Comparison of ENCODE assay signal across 8 cellular contexts in the genomic region with DNA sequence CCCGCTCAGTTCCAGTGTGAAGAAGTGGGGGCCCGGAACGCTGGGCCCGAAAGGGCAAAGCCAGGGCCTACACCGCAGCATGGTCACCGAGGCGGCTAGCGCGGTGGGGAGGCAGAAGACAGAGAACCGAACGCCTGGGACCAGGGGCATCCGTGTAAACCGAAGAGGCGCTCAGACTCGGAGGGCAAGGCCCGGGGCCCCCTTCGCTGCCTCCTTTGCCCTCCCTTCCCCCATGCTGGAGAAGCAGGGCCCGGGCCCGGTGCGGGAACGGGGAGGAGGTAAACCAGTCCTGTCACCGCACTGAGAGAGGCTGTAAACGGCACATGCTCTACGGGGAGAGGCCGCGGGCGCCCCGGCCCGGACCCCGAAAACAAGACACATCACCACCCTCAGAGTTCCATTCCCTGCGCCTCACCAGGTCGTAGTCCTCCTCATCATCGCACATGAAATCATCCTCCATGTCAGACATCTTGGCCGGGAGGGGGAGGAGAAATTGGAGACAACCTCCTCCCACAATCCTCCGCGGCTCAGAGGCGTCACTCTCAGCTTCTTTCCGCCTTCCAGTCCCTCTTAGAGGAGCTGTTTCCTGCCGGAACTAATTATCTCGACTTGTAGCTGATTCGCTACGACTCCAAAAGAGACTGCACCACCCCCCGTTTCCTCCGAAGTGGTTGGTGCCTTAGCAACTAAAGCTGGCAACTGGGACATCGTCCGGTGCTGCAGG. TPM values are rescaled to one million over a fixed set of nuclear protein-coding genes. Genes with fewer than 3 reads are reported as not detected.
DNase-seq lines count a peak whose midpoint lies in the region; ATAC-seq and TF ChIP-seq lines count a peak whose summit lies in the region.

Gene COPS2 (minus strand): TSS at position 490 of the 724 bp plus-strand sequence. CDS start 21 bp downstream, at position 469.

- peak within 1 kb of the TSS; percentile 83 for H3K4me3 ChIP-seq in CD8-positive, alpha-beta T cell (ENCODE audit: low read depth, low read length)
- H3K4me3 ChIP-seq in lung, result peak within 1 kb of the TSS; percentile 95

- H3K27me3 Mint-ChIP-seq in CD8-positive, alpha-beta T cell (ENCODE audit: low read depth), result no peaks in the 10 kb centered on the region

- intact Hi-C loops in CD8-positive, alpha-beta T cell (cut with DNase I, micrococcal nuclease), result loop anchor here (1.0 to 10.0 kb wide), 13 partner anchors 15 to 1753 kb away; partner anchors contain the start of genes AP4E1 (in 2 of the 2), CEP152 (in 2 of the 2), EID1 (in 2 of the 2) and GALK2 (in 2 of the 2)

- TF ChIP-seq CTCF in CD8-positive, alpha-beta T cell (IDR thresholded peaks at IDR 0.05), result no peak
- no peak for TF ChIP-seq CTCF in lung (IDR thresholded peaks at IDR 0.05; ENCODE audit: control extremely low read depth, extremely low read depth)

- H3K36me3 Mint-ChIP-seq in CD8-positive, alpha-beta T cell, result peaks cover 13% of the 10 kb centered on the region

- no peaks in the 10 kb centered on the region for H3K36me3 ChIP-seq in CD8-positive, alpha-beta T cell (ENCODE audit: insufficient read depth, low read length)
- H3K36me3 ChIP-seq in lung (ENCODE audit: control insufficient read depth in 2 of 2, insufficient read depth in 2 of 2, low read length in 2 of 2), result no peaks in the 10 kb centered on the region

- ATAC-seq in CD8-positive, alpha-beta T cell, result peak; percentile 94
- ATAC-seq in GM19467 (IDR thresholded peaks at IDR 0.05; ENCODE audit: unreplicated experiment) (peak; percentile 93), lung (ENCODE audit: insufficient read depth, low FRiP score) (peak; percentile 97)

- H3K27me3 ChIP-seq in CD8-positive, alpha-beta T cell (ENCODE audit: insufficient read depth, low read length), result no peaks in the 10 kb centered on the region
- no peaks in the 10 kb centered on the region for H3K27me3 ChIP-seq in lung (ENCODE audit: control insufficient read depth, insufficient read depth)

- DNase-seq in CD8-positive, alpha-beta T cell, result peak; percentile 84 to 94 (median 90)
- DNase-seq in HS-27A (ENCODE audit: low read depth) (peak; percentile 98), NK-92 (lab: John Stamatoyannopoulos, UW; ENCODE audit: unreplicated experiment) (peak; percentile 69), lung (ENCODE audit: low spot score) (peak; percentile 95)
- peak; percentile 93 for DNase-seq in activated CD8-positive, alpha-beta memory T cell treated with anti-CD3 and anti-CD28 coated beads for 24 hours
- peak; percentile 87 for DNase-seq in effector CD8-positive, alpha-beta T cell (lab: John Stamatoyannopoulos, UW)
- peak; percentile 70 to 87 (median 86) for DNase-seq in stimulated activated CD4-positive, alpha-beta T cell treated with anti-CD3 and anti-CD28 coated beads, TNF-alpha, amount 100 ng/mL, for 4 hours (ENCODE audit: low read depth in 3 of 3)

- H3K27ac ChIP-seq in CD8-positive, alpha-beta T cell (ENCODE audit: low read depth, low read length), result peak within 1 kb of the TSS; percentile 83
- H3K27ac ChIP-seq in lung (ENCODE audit: low read depth in 1 of 2, low read length in 1 of 2), result peak within 1 kb of the TSS; percentile 75 to 96

- no peaks in the 10 kb centered on the region for H3K9me3 Mint-ChIP-seq in CD8-positive, alpha-beta T cell

- no peaks in the 10 kb centered on the region for H3K9me3 ChIP-seq in CD8-positive, alpha-beta T cell (ENCODE audit: low read length)
- no peaks in the 10 kb centered on the region for H3K9me3 ChIP-seq in lung (ENCODE audit: control insufficient read depth in 2 of 2, insufficient read depth in 1 of 2, low read length in 1 of 2)

- H3K4me1 Mint-ChIP-seq in CD8-positive, alpha-beta T cell (ENCODE audit: low read depth), result peaks cover 55% of the 10 kb centered on the region

- H3K4me1 ChIP-seq in CD8-positive, alpha-beta T cell (ENCODE audit: insufficient read depth, low read length), result peaks cover 36% of the 10 kb centered on the region
- H3K4me1 ChIP-seq in lung (ENCODE audit: control insufficient read depth in 2 of 2, insufficient read depth in 2 of 2, low read length in 2 of 2), result peaks cover 2 to 8% of the 10 kb centered on the region in 2 donors

- CTCF ChIA-PET in CD8-positive, alpha-beta T cell (lab: Charles Lee), result interaction anchor here (0.6 to 2.3 kb wide), 4 partner anchors 10 to 19 kb away, joined by 3 to 8 read pairs (median 4); partner anchors contain the start of gene GALK2

- H3K4me3 Mint-ChIP-seq in CD8-positive, alpha-beta T cell, result peak within 1 kb of the TSS; percentile 99

- POLR2A ChIA-PET in CD8-positive, alpha-beta T cell (lab: Charles Lee), result interaction anchor here (0.6 to 2.9 kb wide), 14 partner anchors 11 to 1199 kb away, joined by 3 to 27 read pairs (median 4); partner anchors contain the start of genes CEP152, DTWD1, EID1 and FAM227B

- H3K27ac Mint-ChIP-seq in CD8-positive, alpha-beta T cell, result peak within 1 kb of the TSS; percentile 98

- WGBS in lung, 2 donors, result 0 to 1% methylated on average over 41 to 46 of the region's 46 CpGs

RNA-seq across cellular contexts. Expression of gene COPS2, which starts in this region (rescaled TPM):
- 100 to 1,000 TPM; 147 to 159 TPM for total RNA-seq in CD8-positive, alpha-beta T cell
- 100 to 1,000 TPM in 1 of 2 donors, 10 to 100 TPM in 1; 46.3 to 117 TPM for total RNA-seq in lung
- 10 to 100 TPM; 36.7 to 39.8 TPM for polyA plus RNA-seq in lung

Comparison
In these comparisons a context has a peak if more than half of its experiments do, and no peak if none do; other contexts are left out.
1. Peak in every context shown above with its lines: DNase-seq, ATAC-seq, H3K4me3 ChIP-seq and H3K27ac ChIP-seq.